9 cellular contexts compared by ENCODE assay signal in genomic region chr5:141641634-141642278, GRCh38. TPM values are rescaled to one million over a fixed set of nuclear protein-coding genes. Genes with fewer than 3 reads are reported as not detected.
DNase-seq lines count a peak whose midpoint lies in the region; ATAC-seq and TF ChIP-seq lines count a peak whose summit lies in the region.
"Had no signal": no experiment of that assay in that cellular context is flagged by ENCODE, and none has a peak within 500 bp of the region (broad histone marks: within the 10 kb centered on the region; RNA-seq: fewer than 3 reads in every experiment).

No MANE protein-coding gene starts in this region.

- H3K4me3 Mint-ChIP-seq in HFFc6: no peak overlapping the region

- intact Hi-C loops in PC-3 (cut with micrococcal nuclease): loop anchor here (1.0 kb wide), 1 partner anchor 49 kb away; no protein-coding TSS in a partner anchor
- intact Hi-C loops in adrenal gland (cut with DNase I): no loop called here

- 0 out of 2 replicates have a peak, but pooled peaks cover 5% of the 10 kb centered on the region for H4K20me1 ChIP-seq in PC-3 (ENCODE audit: low read length)

- H3K4me3 ChIP-seq in PC-3 (ENCODE audit: low read length) (no peak overlapping the region), fibroblast of villous mesenchyme (ENCODE audit: low read depth, low read length) (no peak overlapping the region), adrenal gland (no peak overlapping the region)

- H2AFZ ChIP-seq in PC-3 (ENCODE audit: low read length): no peak overlapping the region

- H3K27ac Mint-ChIP-seq in HFFc6: peak overlapping the region; percentile 17; the same call in 1 of the 2 replicates

- TF ChIP-seq CTCF in HFFc6 (IDR thresholded peaks at IDR 0.05): peak; percentile 76
- peak; percentile 62 for TF ChIP-seq CTCF in PC-3 (conservative IDR thresholded peaks at IDR 0.05; ENCODE audit: low read depth, low read length)
- peak; percentile 43 for TF ChIP-seq CTCF in fibroblast of villous mesenchyme (IDR thresholded peaks at IDR 0.05; ENCODE audit: insufficient read depth, low read depth, low read length)
- TF ChIP-seq CTCF in adrenal gland (IDR thresholded peaks at IDR 0.05): no peak

- peaks cover 26% of the 10 kb centered on the region for H3K4me1 Mint-ChIP-seq in HFFc6 (ENCODE audit: low read depth)

- H3K36me3 Mint-ChIP-seq in HFFc6 (ENCODE audit: low read depth): peaks cover 24% of the 10 kb centered on the region

- no peaks in the 10 kb centered on the region for H3K9me2 ChIP-seq in PC-3 (replicated peaks; ENCODE audit: low read length)

- ATAC-seq in activated CD4-positive, CD25-positive, alpha-beta regulatory T cell treated with anti-CD3 and anti-CD28 coated beads, Interleukin-2, amount 50 U/mL, for 24 hours: peak; percentile 61 to 75
- ATAC-seq in PC-3: peak; percentile 79

- POLR2A ChIA-PET in PC-3 (lab: Charles Lee; ENCODE audit: unreplicated experiment): interaction anchor here (0.7 kb wide), 1 partner anchor 38 kb away, joined by 3 read pairs; no protein-coding TSS in a partner anchor

- WGBS in adrenal gland, 4 donors: 94 to 100% (median 98%) methylated on average over 2 of the region's 2 CpGs

- H3K27me3 ChIP-seq in PC-3 (ENCODE audit: low read length) (no peaks in the 10 kb centered on the region), adrenal gland (no peaks in the 10 kb centered on the region)

- H3K4me1 ChIP-seq in PC-3 (ENCODE audit: insufficient read depth, low read length) (peaks cover 31% of the 10 kb centered on the region), adrenal gland (replicated peaks in 1 of 2) (peaks cover 7 to 9% of the 10 kb centered on the region in 2 donors)

- H3F3A ChIP-seq in PC-3 (ENCODE audit: low read length, unreplicated experiment): no peaks in the 10 kb centered on the region

- H3K27ac ChIP-seq in PC-3 (ENCODE audit: low read length) (peak overlapping the region; percentile 5; the same call in 1 of the 2 replicates), adrenal gland (no peak overlapping the region)

- no peak for TF ChIP-seq POLR2A in adrenal gland (IDR thresholded peaks at IDR 0.05)

- H3K9ac ChIP-seq in PC-3 (ENCODE audit: low read length): no peak overlapping the region

- H3K9me3 ChIP-seq in PC-3 (ENCODE audit: low read length): no peaks in the 10 kb centered on the region
- no peaks in the 10 kb centered on the region for H3K9me3 ChIP-seq in adrenal gland (replicated peaks in 1 of 3)

- H3K4me2 ChIP-seq in PC-3 (ENCODE audit: low read length): no peak overlapping the region; the same call in 1 of the 2 replicates

- H3K9me3 Mint-ChIP-seq in HFFc6: no peaks in the 10 kb centered on the region
- H3K9me3 Mint-ChIP-seq: CD4-positive, CD25-positive, alpha-beta regulatory T cell had no signal

- BruUV-seq in PC-3 (replicated peaks; lab: Mats Ljungman, UMichigan): no TSS peak

- no peaks in the 10 kb centered on the region for H3K79me2 ChIP-seq in PC-3 (ENCODE audit: low read length)

- no peaks in the 10 kb centered on the region for H3K27me3 Mint-ChIP-seq in HFFc6 (ENCODE audit: insufficient read depth)
- H3K27me3 Mint-ChIP-seq: CD4-positive, CD25-positive, alpha-beta regulatory T cell had no signal

- DNase-seq in activated CD4-positive, CD25-positive, alpha-beta regulatory T cell (lab: John Stamatoyannopoulos, UW): no peak
- DNase-seq in HFFc6 (peak; percentile 79), PC-3 (peak; percentile 93), fibroblast of villous mesenchyme (ENCODE audit: low read depth) (peak; percentile 56), adrenal gland (no peak), DMS114 treated with DMSO at 0.1 percent for 48 hours (lab: John Stamatoyannopoulos, UW; ENCODE audit: unreplicated experiment) (no peak)
- DNase-seq in stimulated activated naive CD4-positive, alpha-beta T cell (lab: John Stamatoyannopoulos, UW): no peak

- CTCF ChIA-PET in PC-3 (lab: Charles Lee): interaction anchor here (0.5 kb wide), 1 partner anchor 248 kb away, joined by 3 read pairs; no protein-coding TSS in a partner anchor

- H3K36me3 ChIP-seq in PC-3 (ENCODE audit: low read depth, low read length) (no peaks in the 10 kb centered on the region), adrenal gland (replicated peaks in 1 of 2) (peaks cover 0 to 19% of the 10 kb centered on the region in 2 donors)

RNA-seq across cellular contexts. Expression of gene RELL2, which starts 5.0 kb away (rescaled TPM):
- 1 to 10 TPM; 2.2 to 4.4 (median 3.0) TPM for total RNA-seq in HFFc6 (2021; fragmentation: NEBNext Ultra II Directional; extraction: Animal tissue kit (Norgen Biotek cat#: 25700))
- 4.1 and 5.6 TPM in 2 replicates for total RNA-seq in PC-3 (2014; rRNA removed)
- total RNA-seq in fibroblast of villous mesenchyme: 4.7 and 8.4 TPM in 2 replicates
- 10 to 100 TPM in 2 of 8 donors, 1 to 10 TPM in 6; 5.4 to 13.2 (median 7.7) TPM for total RNA-seq in adrenal gland
- polyA plus RNA-seq in adrenal gland: 10 to 100 TPM in 2 of 3 donors, 1 to 10 TPM in 1; 2.3 to 37.6 (median 17.4) TPM

RNA-seq across cellular contexts. Expression of gene HDAC3, which starts 5.1 kb away (rescaled TPM):
- 10 to 100 TPM; 52.1 to 63.7 (median 55.1) TPM for total RNA-seq in HFFc6 (2021; fragmentation: NEBNext Ultra II Directional; extraction: Animal tissue kit (Norgen Biotek cat#: 25700))
- total RNA-seq in PC-3 (2014; rRNA removed) (66.8 and 82.9 TPM in 2 replicates), fibroblast of villous mesenchyme (49.0 and 53.5 TPM in 2 replicates), adrenal gland (100 to 1,000 TPM in 1 of 8 donors, 10 to 100 TPM in 7; 53.1 to 101 (median 79.3) TPM)
- polyA plus RNA-seq in adrenal gland: 10 to 100 TPM; 68.7 to 92.3 (median 84.9) TPM

RNA-seq across cellular contexts. Expression of gene FCHSD1, which starts 9.5 kb away (rescaled TPM):
- total RNA-seq in HFFc6 (2021; fragmentation: NEBNext Ultra II Directional; extraction: Animal tissue kit (Norgen Biotek cat#: 25700)): 10 to 100 TPM; 20.8 to 31.7 (median 25.3) TPM
- 17.2 and 22.7 TPM in 2 replicates for total RNA-seq in PC-3 (2014; rRNA removed)
- total RNA-seq in fibroblast of villous mesenchyme: 24.2 and 25.8 TPM in 2 replicates
- 10 to 100 TPM in 6 of 8 donors, 1 to 10 TPM in 2; 5.0 to 29.1 (median 16.9) TPM for total RNA-seq in adrenal gland
- polyA plus RNA-seq in adrenal gland: 10 to 100 TPM in 2 of 3 donors, 1 to 10 TPM in 1; 3.7 to 53.9 (median 23.6) TPM

RNA-seq across cellular contexts. Expression of gene DIAPH1, which starts 23.0 kb away (rescaled TPM):
- 100 to 1,000 TPM; 105 to 119 (median 109) TPM for total RNA-seq in HFFc6 (2021; fragmentation: NEBNext Ultra II Directional; extraction: Animal tissue kit (Norgen Biotek cat#: 25700))
- total RNA-seq in PC-3 (2014; rRNA removed): 51.9 and 106 TPM in 2 replicates
- 22.9 and 26.8 TPM in 2 replicates for total RNA-seq in fibroblast of villous mesenchyme
- total RNA-seq in adrenal gland: 10 to 100 TPM; 44.2 to 91.2 (median 59.0) TPM
- polyA plus RNA-seq in adrenal gland: 10 to 100 TPM; 30.4 to 35.3 (median 35.0) TPM

RNA-seq across cellular contexts. Expression of gene ARAP3, which starts 40.3 kb away (rescaled TPM):
- total RNA-seq in HFFc6 (2021; fragmentation: NEBNext Ultra II Directional; extraction: Animal tissue kit (Norgen Biotek cat#: 25700)): 10 to 100 TPM in 5 of 6 experiments, 1 to 10 TPM in 1; 9.0 to 14.7 (median 13.2) TPM
- total RNA-seq in PC-3 (2014; rRNA removed): 7.1 and 14.2 TPM in 2 replicates
- total RNA-seq in fibroblast of villous mesenchyme: 5.6 and 7.7 TPM in 2 replicates
- 10 to 100 TPM in 5 of 8 donors, 1 to 10 TPM in 3; 6.5 to 16.1 (median 10.7) TPM for total RNA-seq in adrenal gland
- 10 to 100 TPM in 2 of 3 donors, 1 to 10 TPM in 1; 4.4 to 38.6 (median 21.7) TPM for polyA plus RNA-seq in adrenal gland

Comparison
In these comparisons a context has a peak if more than half of its experiments do, and no peak if none do; other contexts are left out.
1. DNase-seq: peak in HFFc6 (single experiment), PC-3 (single experiment) and fibroblast of villous mesenchyme (single experiment); none in activated CD4-positive, CD25-positive, alpha-beta regulatory T cell (0 of 4), adrenal gland (0 of 7), DMS114 treated with DMSO at 0.1 percent for 48 hours (single experiment) and stimulated activated naive CD4-positive, alpha-beta T cell (0 of 6).
2. CTCF ChIP-seq: peak in HFFc6 (single experiment), PC-3 (single experiment) and fibroblast of villous mesenchyme (single experiment); none in adrenal gland (0 of 6).